In genomic region chr7:8178353-8178752, GRCh38 we compare ENCODE assay signal across 15 cellular contexts.
A peak's percentile ranks its signal among the peaks of the same experiment; 100 is the strongest.
DNase-seq lines count a peak whose midpoint lies in the region; ATAC-seq lines count a peak whose summit lies in the region.
"Had no signal": no experiment of that assay in that cellular context is flagged by ENCODE, and none has a peak within 500 bp of the region (broad histone marks: within the 10 kb centered on the region; RNA-seq: fewer than 3 reads in every experiment).

No MANE protein-coding gene starts in this region.

- no peak overlapping the region for H3K4me3 Mint-ChIP-seq in activated naive CD4-positive, alpha-beta T cell treated with anti-CD3 and anti-CD28 coated beads, Interleukin-2, amount 10 ng/mL, durations not matched to agents 7 days and 5 days
- no peak overlapping the region for H3K4me3 Mint-ChIP-seq in dendritic cell treated with granulocyte-macrophage colony-stimulating factor and Interleukin-4, amounts not matched to agents 40 ng/mL and 50 ng/mL, for 4 days

- intact Hi-C loops in dendritic cell treated with granulocyte-macrophage colony-stimulating factor and Interleukin-4, amounts not matched to agents 40 ng/mL and 50 ng/mL, for 4 days (cut with micrococcal nuclease), result no loop called here

- H3K4me1 Mint-ChIP-seq in activated naive CD4-positive, alpha-beta T cell treated with anti-CD3 and anti-CD28 coated beads, Interleukin-2, amount 10 ng/mL, durations not matched to agents 7 days and 5 days, result peaks cover 53% of the 10 kb centered on the region
- H3K4me1 Mint-ChIP-seq in dendritic cell treated with granulocyte-macrophage colony-stimulating factor and Interleukin-4, amounts not matched to agents 40 ng/mL and 50 ng/mL, for 4 days (ENCODE audit: low read depth), result peaks cover 51% of the 10 kb centered on the region

- peak overlapping the region; percentile 99 for H3K27ac Mint-ChIP-seq in activated naive CD4-positive, alpha-beta T cell treated with anti-CD3 and anti-CD28 coated beads, Interleukin-2, amount 10 ng/mL, durations not matched to agents 7 days and 5 days
- H3K27ac Mint-ChIP-seq in activated naive CD4-positive, alpha-beta T cell treated with anti-CD3 and anti-CD28 coated beads, Interleukin-2, amount 50 U/mL, for 72 hours, result peak overlapping the region in 1 of 2 donors; percentile 2
- H3K27ac Mint-ChIP-seq in dendritic cell treated with granulocyte-macrophage colony-stimulating factor and Interleukin-4, amounts not matched to agents 40 ng/mL and 50 ng/mL, for 4 days, result peak overlapping the region; percentile 61

- peaks cover 2% of the 10 kb centered on the region for H3K9me3 Mint-ChIP-seq in activated naive CD4-positive, alpha-beta T cell treated with anti-CD3 and anti-CD28 coated beads, Interleukin-2, amount 10 ng/mL, durations not matched to agents 7 days and 5 days
- peaks cover 0 to 8% of the 10 kb centered on the region in 2 donors for H3K9me3 Mint-ChIP-seq in activated naive CD4-positive, alpha-beta T cell treated with anti-CD3 and anti-CD28 coated beads, Interleukin-2, amount 50 U/mL, for 72 hours
- H3K9me3 Mint-ChIP-seq in dendritic cell treated with granulocyte-macrophage colony-stimulating factor and Interleukin-4, amounts not matched to agents 40 ng/mL and 50 ng/mL, for 4 days, result no peaks in the 10 kb centered on the region

- H3K27me3 Mint-ChIP-seq in activated naive CD4-positive, alpha-beta T cell treated with anti-CD3 and anti-CD28 coated beads, Interleukin-2, amount 10 ng/mL, durations not matched to agents 7 days and 5 days, result no peaks in the 10 kb centered on the region
- no peaks in the 10 kb centered on the region for H3K27me3 Mint-ChIP-seq in dendritic cell treated with granulocyte-macrophage colony-stimulating factor and Interleukin-4, amounts not matched to agents 40 ng/mL and 50 ng/mL, for 4 days

- peaks cover 10% of the 10 kb centered on the region for H3K36me3 Mint-ChIP-seq in activated naive CD4-positive, alpha-beta T cell treated with anti-CD3 and anti-CD28 coated beads, Interleukin-2, amount 10 ng/mL, durations not matched to agents 7 days and 5 days
- H3K36me3 Mint-ChIP-seq in activated naive CD4-positive, alpha-beta T cell treated with anti-CD3 and anti-CD28 coated beads, Interleukin-2, amount 50 U/mL, for 72 hours, result peaks cover 0 to 12% of the 10 kb centered on the region in 2 donors
- no peaks in the 10 kb centered on the region for H3K36me3 Mint-ChIP-seq in dendritic cell treated with granulocyte-macrophage colony-stimulating factor and Interleukin-4, amounts not matched to agents 40 ng/mL and 50 ng/mL, for 4 days (ENCODE audit: low read depth)

- no peak for ATAC-seq in activated naive CD4-positive, alpha-beta T cell treated with anti-CD3 and anti-CD28 coated beads, Interleukin-2, amount 50 U/mL, for 72 hours
- ATAC-seq in GM19035 (IDR thresholded peaks at IDR 0.05; ENCODE audit: unreplicated experiment) (no peak), GM21619 (IDR thresholded peaks at IDR 0.05; ENCODE audit: unreplicated experiment) (no peak), GM21825 (IDR thresholded peaks at IDR 0.05; ENCODE audit: unreplicated experiment) (no peak)

- DNase-seq in activated naive CD4-positive, alpha-beta T cell treated with anti-CD3 and anti-CD28 coated beads, Interleukin-2, amount 10 ng/mL, durations not matched to agents 7 days and 5 days, result no peak
- DNase-seq in activated naive CD4-positive, alpha-beta T cell treated with anti-CD3 and anti-CD28 coated beads, Interleukin-2, amount 50 U/mL, for 72 hours (ENCODE audit: low spot score in 2 of 2), result no peak
- DNase-seq in OCI-M1 (lab: John Stamatoyannopoulos, UW), result peak; percentile 23
- peak; percentile 60 for DNase-seq in superior temporal gyrus (ENCODE audit: extremely low spot score)
- DNase-seq: central memory CD4-positive, alpha-beta T cell; HCEC 1CT; mesenchymal stem cell; NCI-H1092 treated with DMSO at 0.1 percent for 48 hours; NCI-H510A; stimulated activated CD4-positive, alpha-beta T cell treated with anti-CD3 and anti-CD28 coated beads, Interleukin-1b, Interleukin-23, amount 100 ng/mL, for 48 hours; stimulated activated naive CD4-positive, alpha-beta T cell treated with Interleukin-2 at 50 U/mL for 16 hours had no signal

- CTCF ChIA-PET in activated naive CD4-positive, alpha-beta T cell treated with anti-CD3 and anti-CD28 coated beads, Interleukin-2, amount 10 ng/mL, durations not matched to agents 7 days and 5 days (lab: Charles Lee), result interaction anchor here (1.1 kb wide), 1 partner anchor 12 kb away, joined by 3 read pairs; no protein-coding TSS in a partner anchor

Comparison
In these comparisons a context has a peak if more than half of its experiments do, and no peak if none do; other contexts are left out.
1. DNase-seq: peak in OCI-M1 (single experiment) and superior temporal gyrus (single experiment); none in activated naive CD4-positive, alpha-beta T cell treated with anti-CD3 and anti-CD28 coated beads, Interleukin-2, amount 10 ng/mL, durations not matched to agents 7 days and 5 days (single experiment) and activated naive CD4-positive, alpha-beta T cell treated with anti-CD3 and anti-CD28 coated beads, Interleukin-2, amount 50 U/mL, for 72 hours (0 of 2).